17 cellular contexts compared by ENCODE assay signal in genomic region chr4:157048248-157048647, GRCh38. TPM values are rescaled to one million over a fixed set of nuclear protein-coding genes. Genes with fewer than 3 reads are reported as not detected.
DNase-seq lines count a peak whose midpoint lies in the region; ATAC-seq and TF ChIP-seq lines count a peak whose summit lies in the region.
"Had no signal": no experiment of that assay in that cellular context is flagged by ENCODE, and none has a peak within 500 bp of the region (broad histone marks: within the 10 kb centered on the region; RNA-seq: fewer than 3 reads in every experiment).

No MANE protein-coding gene starts in this region.

- DNase-seq in AG10803 (ENCODE audit: low read depth) = peak; percentile 94
- DNase-seq in amniotic epithelial cell (ENCODE audit: low read depth) = peak; percentile 96
- DNase-seq in heart left ventricle = peak in 2 of 5 donors; percentile 31 to 51
- DNase-seq in sigmoid colon = peak; percentile 87
- DNase-seq in activated naive CD4-positive, alpha-beta T cell treated with Interleukin-2 at 50 U/mL for 16 hours = no peak
- no peak for DNase-seq in GF-D8 (lab: John Stamatoyannopoulos, UW)
- DNase-seq: activated CD8-positive, alpha-beta memory T cell treated with anti-CD3 and anti-CD28 coated beads, Interleukin-2, amount 50 U/mL, for 4 hours; AML-193; Kasumi-1; NCI-H2029 treated with DMSO at 0.1 percent for 48 hours; stimulated activated CD4-positive, alpha-beta T cell treated with anti-CD3 and anti-CD28 coated beads, Interleukin-12 subunit alpha, Interleukin-12 subunit beta, amount 100 ng/mL, for 4 hours; WERI-Rb-1 had no signal

- H3K4me3 ChIP-seq in AG10803 (ENCODE audit: low read length) (no peak overlapping the region), heart left ventricle (no peak overlapping the region), sigmoid colon (no peak overlapping the region)

- intact Hi-C loops in heart left ventricle (cut with DNase I) = loop anchor here in 9 of 10 donors (5.0 to 10.0 kb wide), 6 partner anchors 63 to 573 kb away; partner anchors contain the start of gene PDGFC (in 6 of the 9)
- intact Hi-C loops in sigmoid colon (cut with DNase I) = loop anchor here (5.0 to 10.0 kb wide), 6 partner anchors 273 to 1643 kb away; partner anchors contain the start of gene CTSO

- ATAC-seq in heart left ventricle (peak; percentile 37 to 85 (median 58)), GM19035 (IDR thresholded peaks at IDR 0.05; ENCODE audit: unreplicated experiment) (no peak), HG03175 (IDR thresholded peaks at IDR 0.05; ENCODE audit: unreplicated experiment) (no peak)
- ATAC-seq: activated naive CD4-positive, alpha-beta T cell treated with anti-CD3 and anti-CD28 coated beads, Interleukin-2, amount 50 U/mL, for 72 hours; left lobe of liver; SK-N-SH treated with all-trans-retinoic acid at 6 μM for 48 hours had no signal

- H3K4me1 ChIP-seq in heart left ventricle (no peaks in the 10 kb centered on the region), sigmoid colon (peaks cover 0 to 5% (median 0%) of the 10 kb centered on the region in 4 donors)

- H3K36me3 ChIP-seq in heart left ventricle = no peaks in the 10 kb centered on the region
- H3K36me3 ChIP-seq in sigmoid colon = no peaks in the 10 kb centered on the region
- H3K36me3 ChIP-seq: WERI-Rb-1 had no signal

- TF ChIP-seq EP300 in sigmoid colon (IDR thresholded peaks at IDR 0.05) = no peak

- TF ChIP-seq CTCF in AG10803 (conservative IDR thresholded peaks at IDR 0.05; ENCODE audit: low read length) (no peak), heart left ventricle (IDR thresholded peaks at IDR 0.05) (no peak), sigmoid colon (IDR thresholded peaks at IDR 0.05) (no peak)

- no peak for TF ChIP-seq POLR2A in heart left ventricle (IDR thresholded peaks at IDR 0.05)
- no peak for TF ChIP-seq POLR2A in sigmoid colon (IDR thresholded peaks at IDR 0.05)

- H3K27me3 ChIP-seq in heart left ventricle (no peaks in the 10 kb centered on the region), sigmoid colon (no peaks in the 10 kb centered on the region)

- H3K27ac ChIP-seq in heart left ventricle (no peak overlapping the region), sigmoid colon (no peak overlapping the region)
- H3K27ac ChIP-seq: WERI-Rb-1 had no signal

- WGBS in heart left ventricle, 4 donors = 15 to 22% (median 21%) methylated on average over 2 of the region's 2 CpGs
- WGBS in sigmoid colon, 2 donors = 21 to 57% methylated on average over 2 of the region's 2 CpGs

- H3K9me3 ChIP-seq in heart left ventricle (no peaks in the 10 kb centered on the region), sigmoid colon (no peaks in the 10 kb centered on the region)

RNA-seq across cellular contexts. Expression of gene GLRB, which starts 27.7 kb away (rescaled TPM):
- 10 to 100 TPM in 8 of 9 donors, 1 to 10 TPM in 1; 9.8 to 21.7 (median 13.4) TPM for total RNA-seq in heart left ventricle
- polyA plus RNA-seq in heart left ventricle = 10 to 100 TPM in 1 of 2 donors, 1 to 10 TPM in 1; 3.2 to 11.2 TPM
- total RNA-seq in sigmoid colon = 10 to 100 TPM in 1 of 4 donors, 1 to 10 TPM in 3; 3.2 to 14.5 (median 7.3) TPM
- 1 to 10 TPM in 1 of 3 donors, under 1 TPM in 1, not detected in 1; under 0.01 to 1.1 TPM for polyA plus RNA-seq in sigmoid colon
- total RNA-seq: activated naive CD4-positive, alpha-beta T cell treated with anti-CD3 and anti-CD28 coated beads, Interleukin-2, amount 50 U/mL, for 72 hours had no signal

Comparison
In these comparisons a context has a peak if more than half of its experiments do, and no peak if none do; other contexts are left out.
1. DNase-seq: peak in AG10803 (single experiment), amniotic epithelial cell (single experiment) and sigmoid colon (single experiment); none in activated naive CD4-positive, alpha-beta T cell treated with Interleukin-2 at 50 U/mL for 16 hours (single experiment) and GF-D8 (single experiment).
2. ATAC-seq: peak in heart left ventricle (4 of 4); none in GM19035 (single experiment) and HG03175 (single experiment).